In genomic region chr14:55188686-55189295, GRCh38 we compare ENCODE assay signal across 16 cellular contexts. TPM values are rescaled to one million over a fixed set of nuclear protein-coding genes. Genes with fewer than 3 reads are reported as not detected.
A peak's percentile ranks its signal among the peaks of the same experiment; 100 is the strongest.
DNase-seq lines count a peak whose midpoint lies in the region; ATAC-seq and TF ChIP-seq lines count a peak whose summit lies in the region.
"Had no signal": no experiment of that assay in that cellular context is flagged by ENCODE, and none has a peak within 500 bp of the region (broad histone marks: within the 10 kb centered on the region; RNA-seq: fewer than 3 reads in every experiment).

No MANE protein-coding gene starts in this region.

- POLR2A ChIA-PET in PC-3 (lab: Charles Lee; ENCODE audit: unreplicated experiment) = no interaction called here

- H3K27me3 ChIP-seq in DND-41 (ENCODE audit: insufficient read depth, low read length, poor library complexity) (no peaks in the 10 kb centered on the region), PC-3 (ENCODE audit: low read length) (no peaks in the 10 kb centered on the region)
- H3K27me3 ChIP-seq: esophagus squamous epithelium, suprapubic skin had no signal

- no TSS peak for BruUV-seq in PC-3 (replicated peaks; lab: Mats Ljungman, UMichigan)

- peaks cover 20% of the 10 kb centered on the region for H3K36me3 ChIP-seq in DND-41 (ENCODE audit: insufficient read depth, low read length)
- H3K36me3 ChIP-seq in PC-3 (ENCODE audit: low read depth, low read length) = peaks cover 25% of the 10 kb centered on the region; the same call in 1 of the 2 replicates
- H3K36me3 ChIP-seq: esophagus squamous epithelium, suprapubic skin had no signal

- DNase-seq in AG08396 (ENCODE audit: low spot score) (peak; percentile 10), DND-41 (no peak), PC-3 (no peak), fibroblast of peridontal ligament (ENCODE audit: extremely low read depth) (peak; percentile 34), occipital lobe (lab: John Stamatoyannopoulos, UW) (no peak), NCI-H1417 treated with DMSO at 0.1 percent for 48 hours (lab: John Stamatoyannopoulos, UW) (no peak)
- DNase-seq in activated CD4-positive, CD25-positive, alpha-beta regulatory T cell (lab: John Stamatoyannopoulos, UW) = no peak
- DNase-seq: esophagus squamous epithelium, NCI-H1417, NCI-H226, nucleus accumbens, small intestine had no signal

- CTCF ChIA-PET in PC-3 (lab: Charles Lee) = interaction anchor here (0.7 kb wide), 1 partner anchor 250 kb away, joined by 9 read pairs; no protein-coding TSS in a partner anchor

- H3K4me2 ChIP-seq in DND-41 (ENCODE audit: insufficient read depth, low read length) = peak overlapping the region; percentile 78; the same call in 1 of the 2 replicates
- H3K4me2 ChIP-seq in PC-3 (ENCODE audit: low read length) = peak overlapping the region; percentile 85

- ATAC-seq in DND-41 (ENCODE audit: insufficient read depth, low read depth) = no peak
- no peak for ATAC-seq in PC-3
- ATAC-seq in GM18498 (IDR thresholded peaks at IDR 0.05; ENCODE audit: unreplicated experiment) = no peak
- ATAC-seq: Panc1 had no signal

- no peaks in the 10 kb centered on the region for H3F3A ChIP-seq in PC-3 (ENCODE audit: low read length, unreplicated experiment)

- H3K4me3 ChIP-seq in DND-41 (ENCODE audit: low read depth in 1 of 2, low read length in 2 of 2) (no peak overlapping the region; a peak in 1 of 4 replicates), PC-3 (ENCODE audit: low read length) (peak overlapping the region; percentile 73)
- H3K4me3 ChIP-seq: esophagus squamous epithelium, lung, suprapubic skin had no signal

- H3K4me1 ChIP-seq in DND-41 (ENCODE audit: insufficient read depth, low read length) (peaks cover 28% of the 10 kb centered on the region), PC-3 (ENCODE audit: insufficient read depth, low read length) (peaks cover 16% of the 10 kb centered on the region)

- no peak overlapping the region for H3K9ac ChIP-seq in DND-41 (ENCODE audit: low read depth, low read length)
- H3K9ac ChIP-seq in PC-3 (ENCODE audit: low read length) = no peak overlapping the region

- H3K27ac ChIP-seq in DND-41 (ENCODE audit: low read length) = no peak overlapping the region
- H3K27ac ChIP-seq in PC-3 (ENCODE audit: low read length) = no peak overlapping the region
- H3K27ac ChIP-seq: esophagus squamous epithelium, suprapubic skin had no signal

- H3K79me2 ChIP-seq in DND-41 (ENCODE audit: insufficient read depth, low read length) = peaks cover 54% of the 10 kb centered on the region
- H3K79me2 ChIP-seq in PC-3 (ENCODE audit: low read length) = peaks cover 63% of the 10 kb centered on the region

- intact Hi-C loops in PC-3 (cut with micrococcal nuclease) = no loop called here

- H2AFZ ChIP-seq in DND-41 (ENCODE audit: low read depth, low read length) (no peak overlapping the region), PC-3 (ENCODE audit: low read length) (no peak overlapping the region)

- no peaks in the 10 kb centered on the region for H3K9me2 ChIP-seq in PC-3 (replicated peaks; ENCODE audit: low read length)

- no peaks in the 10 kb centered on the region for H4K20me1 ChIP-seq in DND-41 (ENCODE audit: insufficient read depth, low read length)
- peaks cover 17% of the 10 kb centered on the region; the same call in 1 of the 2 replicates for H4K20me1 ChIP-seq in PC-3 (ENCODE audit: low read length)

- H3K9me3 ChIP-seq in DND-41 (ENCODE audit: insufficient read depth, low read length, severe bottlenecking) = no peaks in the 10 kb centered on the region
- H3K9me3 ChIP-seq in PC-3 (ENCODE audit: low read length) = no peaks in the 10 kb centered on the region
- H3K9me3 ChIP-seq: esophagus squamous epithelium, suprapubic skin had no signal

- TF ChIP-seq CTCF in DND-41 (IDR thresholded peaks at IDR 0.05; ENCODE audit: borderline replicate concordance, extremely low read depth, low read length, poor library complexity, severe bottlenecking) = no peak
- TF ChIP-seq CTCF in PC-3 (conservative IDR thresholded peaks at IDR 0.05; ENCODE audit: low read depth, low read length) = no peak

RNA-seq across cellular contexts. Expression of gene DLGAP5, which starts 2.6 kb away (rescaled TPM):
- total RNA-seq in PC-3 (2014; rRNA removed) (94.1 and 97.9 TPM in 2 replicates), occipital lobe (4.5 TPM)

RNA-seq across cellular contexts. Expression of gene LGALS3, which starts 59.7 kb away (rescaled TPM):
- 317 and 333 TPM in 2 replicates for total RNA-seq in PC-3 (2014; rRNA removed)
- 15.4 TPM for total RNA-seq in occipital lobe

Comparison
In these comparisons a context has a peak if more than half of its experiments do, and no peak if none do; other contexts are left out.
1. DNase-seq: peak in AG08396 (single experiment) and fibroblast of peridontal ligament (single experiment); none in DND-41 (single experiment), PC-3 (single experiment), activated CD4-positive, CD25-positive, alpha-beta regulatory T cell (0 of 4), occipital lobe (single experiment) and NCI-H1417 treated with DMSO at 0.1 percent for 48 hours (single experiment).
2. RNA of gene DLGAP5, which starts 2.6 kb away (total RNA-seq): 94.1 to 97.9 TPM in PC-3; 4.5 TPM in occipital lobe (single experiment); every median in the first group is over 10 times any median in the second.
3. RNA of gene LGALS3, which starts 59.7 kb away (total RNA-seq): 317 to 333 TPM in PC-3; 15.4 TPM in occipital lobe (single experiment); every median in the first group is over 10 times any median in the second.